ENCODE assay signal across 23 cellular contexts in genomic region chr2:189826039-189826438, GRCh38. TPM values are rescaled to one million over a fixed set of nuclear protein-coding genes. Genes with fewer than 3 reads are reported as not detected.
DNase-seq lines count a peak whose midpoint lies in the region; ATAC-seq, FAIRE-seq and TF ChIP-seq lines count a peak whose summit lies in the region.
"Had no signal": no experiment of that assay in that cellular context is flagged by ENCODE, and none has a peak within 500 bp of the region (broad histone marks: within the 10 kb centered on the region; RNA-seq: fewer than 3 reads in every experiment).

No MANE protein-coding gene starts in this region.

- no peak overlapping the region for H3T11ph ChIP-seq in H9 (ENCODE audit: low read length)

- no peak for ATAC-seq in GM23338
- no peak for ATAC-seq in activated T-helper 17 cell treated with anti-CD3 and anti-CD28 coated beads, Interleukin-2, amount 50 U/mL, for 72 hours (replicated peaks)
- ATAC-seq in effector memory CD8-positive, alpha-beta T cell (replicated peaks), result no peak
- no peak for ATAC-seq in T-cell (replicated peaks in 1 of 4)
- ATAC-seq: A549, GM12878 had no signal

- H2AFZ ChIP-seq in GM23338, result no peak overlapping the region
- H2AFZ ChIP-seq in H9 (ENCODE audit: low read length), result no peak overlapping the region
- H2AFZ ChIP-seq in H1 (ENCODE audit: low read length), result no peak overlapping the region
- H2AFZ ChIP-seq in neuronal stem cell (ENCODE audit: low read length), result no peak overlapping the region

- H3K18ac ChIP-seq in H9 (ENCODE audit: insufficient read length, low read depth, low read length) (no peak overlapping the region), H1 (ENCODE audit: extremely low read depth, low read length) (no peak overlapping the region), neuronal stem cell (ENCODE audit: low read length) (no peak overlapping the region)

- H3K4ac ChIP-seq in H9 (ENCODE audit: low read depth, low read length), result no peak overlapping the region
- no peak overlapping the region for H3K4ac ChIP-seq in H1 (replicated peaks; ENCODE audit: insufficient read length, low read depth, low read length)
- no peak overlapping the region for H3K4ac ChIP-seq in neuronal stem cell (ENCODE audit: low read length)

- H4K5ac ChIP-seq in H9 (ENCODE audit: insufficient read length, low read depth, low read length) (no peak overlapping the region), H1 (ENCODE audit: insufficient read length, low read depth, low read length) (no peak overlapping the region)

- H2BK120ac ChIP-seq in H9 (ENCODE audit: low read depth, low read length, poor library complexity, severe bottlenecking) (no peak overlapping the region), H1 (replicated peaks; ENCODE audit: low read depth, low read length) (no peak overlapping the region), neuronal stem cell (ENCODE audit: low read depth, low read length) (no peak overlapping the region)

- no peaks in the 10 kb centered on the region for H3K9me3 ChIP-seq in H9 (ENCODE audit: control insufficient read depth, low read depth, low read length)
- H3K9me3 ChIP-seq in H1 (ENCODE audit: insufficient read depth in 2 of 2, low read depth in 1 of 2, low read length in 1 of 2), result no peaks in the 10 kb centered on the region
- no peaks in the 10 kb centered on the region for H3K9me3 ChIP-seq in neuronal stem cell (replicated peaks in 1 of 2; ENCODE audit: control insufficient read depth in 2 of 2, insufficient read depth in 1 of 2, low read depth in 1 of 2, low read length in 2 of 2)
- H3K9me3 ChIP-seq: A549; BE2C; BLaER1 treated with 17β-estradiol and CSF1 and Interleukin-3, amounts not matched to agents 10 nM and 100 nM had no signal

- H3K23me2 ChIP-seq in H9 (ENCODE audit: insufficient read length, low read depth, low read length, poor library complexity, severe bottlenecking) (no peaks in the 10 kb centered on the region), H1 (ENCODE audit: low read depth, low read length) (no peaks in the 10 kb centered on the region; the same call in 1 of the 2 replicates)

- POLR2A ChIA-PET in H1 (lab: Charles Lee; ENCODE audit: partially characterized antibody), result interaction anchor here (1.4 kb wide), 1 partner anchor 42 kb away, joined by 3 read pairs; the partner anchor contains the start of gene ORMDL1
- POLR2A ChIA-PET in T-cell (lab: Charles Lee), result interaction anchor here in 1 of 2 donors (0.6 kb wide), 1 partner anchor 532 kb away, joined by 3 read pairs; no protein-coding TSS in a partner anchor

- no peak overlapping the region for H3K9ac ChIP-seq in H9 (ENCODE audit: extremely low read depth, insufficient read length, low read length)
- no peak overlapping the region for H3K9ac ChIP-seq in H1 (replicated peaks in 1 of 4; ENCODE audit: extremely low read depth in 1 of 4, low read depth in 3 of 4, low read length in 3 of 4)
- no peak overlapping the region for H3K9ac ChIP-seq in neuronal stem cell (ENCODE audit: low read depth, low read length, poor library complexity)
- H3K9ac ChIP-seq: BLaER1 treated with 17β-estradiol and CSF1 and Interleukin-3, amounts not matched to agents 10 nM and 100 nM had no signal

- DNase-seq in GM23338 (ENCODE audit: low spot score), result no peak
- DNase-seq in H9, result no peak
- no peak for DNase-seq in H1 (ENCODE audit: low read depth in 1 of 2, low spot score in 2 of 2)
- peak; percentile 54 for DNase-seq in neuronal stem cell (ENCODE audit: low spot score)
- DNase-seq in effector memory CD8-positive, alpha-beta T cell, result no peak
- DNase-seq in T-cell, result no peak
- DNase-seq: 8988T; ACHN; AML-193; BE2C; CD4-positive, alpha-beta T cell; CD8-positive, alpha-beta memory T cell; DMS 273 treated with DMSO at 0.1 percent for 48 hours; DMS79; EL; GDM1; HCEC 1CT had no signal

- no peaks in the 10 kb centered on the region for H3F3A ChIP-seq in GM23338 (replicated peaks; ENCODE audit: low read depth)

- H3K27me3 Mint-ChIP-seq in GM23338 (ENCODE audit: insufficient read depth, low read depth, poor library complexity) (no peaks in the 10 kb centered on the region), H9 (ENCODE audit: low read depth) (no peaks in the 10 kb centered on the region), T-cell (no peaks in the 10 kb centered on the region)
- H3K27me3 Mint-ChIP-seq in activated T-helper 17 cell treated with anti-CD3 and anti-CD28 coated beads, Interleukin-2, amount 50 U/mL, for 72 hours, result no peaks in the 10 kb centered on the region
- no peaks in the 10 kb centered on the region for H3K27me3 Mint-ChIP-seq in effector memory CD8-positive, alpha-beta T cell
- H3K27me3 Mint-ChIP-seq: CD4-positive, alpha-beta T cell; CD8-positive, alpha-beta memory T cell had no signal

- CTCF ChIA-PET in H1 (lab: Charles Lee; ENCODE audit: partially characterized antibody) (interaction anchor here (1.4 kb wide), 1 partner anchor 11 kb away, joined by 5 read pairs; no protein-coding TSS in a partner anchor), T-cell (lab: Charles Lee) (no interaction called here)

- H2BK15ac ChIP-seq in H9 (ENCODE audit: low read depth, low read length) (no peak overlapping the region), H1 (ENCODE audit: low read length) (no peak overlapping the region), neuronal stem cell (ENCODE audit: low read length) (no peak overlapping the region)

- H2BK12ac ChIP-seq in H9 (ENCODE audit: insufficient read length, low read depth, low read length) (no peak overlapping the region), H1 (ENCODE audit: low read depth, low read length) (no peak overlapping the region), neuronal stem cell (ENCODE audit: low read length) (no peak overlapping the region)

- H3K27ac Mint-ChIP-seq in GM23338 (no peak overlapping the region), H9 (peak overlapping the region in 2 of 3 experiments; percentile 67 to 74; a peak in 2 of 7 replicates), T-cell (no peak overlapping the region)
- no peak overlapping the region for H3K27ac Mint-ChIP-seq in activated T-helper 17 cell treated with anti-CD3 and anti-CD28 coated beads, Interleukin-2, amount 50 U/mL, for 72 hours
- no peak overlapping the region for H3K27ac Mint-ChIP-seq in effector memory CD8-positive, alpha-beta T cell
- H3K27ac Mint-ChIP-seq: CD4-positive, alpha-beta T cell; CD8-positive, alpha-beta memory T cell had no signal

- H2BK20ac ChIP-seq in H9 (ENCODE audit: low read depth, low read length, poor library complexity, severe bottlenecking) (no peak overlapping the region), H1 (ENCODE audit: low read length) (no peak overlapping the region)

- no peak for TF ChIP-seq RAD21 in H1 (IDR thresholded peaks at IDR 0.05 in 1 of 2, conservative IDR thresholded peaks at IDR 0.05 in 1 of 2; ENCODE audit: low read depth in 2 of 2, low read length in 2 of 2)

- no peak overlapping the region for H3K4me3 ChIP-seq in GM23338
- no peak overlapping the region for H3K4me3 ChIP-seq in H1 (ENCODE audit: extremely low read depth in 1 of 4, insufficient read depth in 2 of 4, low read depth in 3 of 4, low read length in 4 of 4)
- no peak overlapping the region for H3K4me3 ChIP-seq in neuronal stem cell (ENCODE audit: low read length in 2 of 2)
- H3K4me3 ChIP-seq: A549; BLaER1 treated with 17β-estradiol and CSF1 and Interleukin-3, amounts not matched to agents 10 nM and 100 nM; GM12878 had no signal

- H3K27ac ChIP-seq in GM23338 (ENCODE audit: low read depth) (0 out of 2 replicates have a peak overlapping the region, but pooled peaks have one; percentile 9), H9 (ENCODE audit: insufficient read length, low read depth, low read length) (no peak overlapping the region), H1 (ENCODE audit: low read depth, low read length) (no peak overlapping the region), neuronal stem cell (replicated peaks; ENCODE audit: low read length) (peak overlapping the region; percentile 53)
- H3K27ac ChIP-seq: A549; BLaER1 treated with 17β-estradiol and CSF1 and Interleukin-3, amounts not matched to agents 10 nM and 100 nM had no signal

- H3K4me1 ChIP-seq in GM23338 (ENCODE audit: insufficient read depth) (no peaks in the 10 kb centered on the region), H9 (ENCODE audit: insufficient read depth, low read length) (no peaks in the 10 kb centered on the region), H1 (replicated peaks in 1 of 4; ENCODE audit: control insufficient read depth in 3 of 4, insufficient read depth in 4 of 4, low read length in 3 of 4) (peaks cover 0 to 9% (median 2%) of the 10 kb centered on the region in 4 experiments; a peak in 2 of 7 replicates), neuronal stem cell (ENCODE audit: control insufficient read depth in 2 of 2, insufficient read depth in 1 of 2, low read depth in 1 of 2, low read length in 2 of 2) (peaks cover 0 to 2% of the 10 kb centered on the region in 2 donors)
- H3K4me1 ChIP-seq: BE2C; BLaER1 treated with 17β-estradiol and CSF1 and Interleukin-3, amounts not matched to agents 10 nM and 100 nM had no signal

- H4K91ac ChIP-seq in H9 (ENCODE audit: insufficient read length, low read depth, low read length) (no peak overlapping the region), H1 (replicated peaks; ENCODE audit: insufficient read length, low read length) (no peak overlapping the region), neuronal stem cell (ENCODE audit: low read depth, low read length, poor library complexity) (no peak overlapping the region)

- peak; percentile 75 for FAIRE-seq in H1 (lab: Jason Lieb, UNC)
- FAIRE-seq: A549, D721Med, GM12878 had no signal

- H3K27me3 ChIP-seq in GM23338 (ENCODE audit: insufficient read depth) (no peaks in the 10 kb centered on the region), H9 (ENCODE audit: insufficient read depth, low read length) (no peaks in the 10 kb centered on the region), H1 (replicated peaks in 1 of 4; ENCODE audit: control insufficient read depth in 3 of 4, extremely low read depth in 1 of 4, insufficient read depth in 3 of 4, low read length in 3 of 4) (no peaks in the 10 kb centered on the region), neuronal stem cell (ENCODE audit: control insufficient read depth in 3 of 3, insufficient read depth in 3 of 3, low read depth in 1 of 3, low read length in 3 of 3) (no peaks in the 10 kb centered on the region)
- H3K27me3 ChIP-seq: BE2C; BLaER1 treated with 17β-estradiol and CSF1 and Interleukin-3, amounts not matched to agents 10 nM and 100 nM had no signal

- H3K79me1 ChIP-seq in H9 (ENCODE audit: insufficient read depth, low read depth, low read length, poor library complexity, severe bottlenecking) (no peaks in the 10 kb centered on the region), H1 (ENCODE audit: low read depth, low read length) (no peaks in the 10 kb centered on the region), neuronal stem cell (ENCODE audit: low read depth, low read length) (no peaks in the 10 kb centered on the region)

- H3K9me2 ChIP-seq in GM23338 (ENCODE audit: insufficient read depth), result no peaks in the 10 kb centered on the region

- H2AK5ac ChIP-seq in H9 (ENCODE audit: insufficient read length, low read length), result no peak overlapping the region
- no peak overlapping the region for H2AK5ac ChIP-seq in H1 (ENCODE audit: low read depth, low read length)
- no peak overlapping the region for H2AK5ac ChIP-seq in neuronal stem cell (ENCODE audit: low read depth, low read length)

- no peak overlapping the region for H2BK5ac ChIP-seq in H9 (ENCODE audit: insufficient read length, low read length)
- no peak overlapping the region for H2BK5ac ChIP-seq in H1 (ENCODE audit: low read depth, low read length)
- H2BK5ac ChIP-seq in neuronal stem cell (ENCODE audit: low read length), result no peak overlapping the region

- no peak overlapping the region for H4K8ac ChIP-seq in H9 (replicated peaks; ENCODE audit: insufficient read length, low read depth, low read length)
- H4K8ac ChIP-seq in H1 (ENCODE audit: extremely low read depth, insufficient read depth, low read length), result no peak overlapping the region
- no peak overlapping the region for H4K8ac ChIP-seq in neuronal stem cell (ENCODE audit: low read depth, low read length)

- H3K4me3 Mint-ChIP-seq in GM23338 (no peak overlapping the region), H9 (no peak overlapping the region), T-cell (no peak overlapping the region)
- no peak overlapping the region for H3K4me3 Mint-ChIP-seq in activated T-helper 17 cell treated with anti-CD3 and anti-CD28 coated beads, Interleukin-2, amount 50 U/mL, for 72 hours
- no peak overlapping the region for H3K4me3 Mint-ChIP-seq in effector memory CD8-positive, alpha-beta T cell
- H3K4me3 Mint-ChIP-seq: CD14-positive monocyte; CD4-positive, alpha-beta T cell; CD8-positive, alpha-beta memory T cell had no signal

- H3K79me2 ChIP-seq in GM23338 (replicated peaks; ENCODE audit: insufficient read depth) (0 out of 2 replicates have a peak, but pooled peaks cover 18% of the 10 kb centered on the region), H9 (ENCODE audit: insufficient read depth, low read length) (no peaks in the 10 kb centered on the region), H1 (ENCODE audit: control insufficient read depth in 1 of 2, insufficient read depth in 2 of 2, low read length in 2 of 2) (peaks cover 0 to 35% of the 10 kb centered on the region in 2 experiments; a peak in 2 of 4 replicates)

- H3K4me2 ChIP-seq in GM23338 (no peak overlapping the region), H9 (ENCODE audit: insufficient read depth, insufficient read length, low read length) (no peak overlapping the region), H1 (ENCODE audit: insufficient read depth in 1 of 2, low read depth in 2 of 2, low read length in 2 of 2) (peak overlapping the region in 1 of 2 experiments; percentile 3; a peak in 1 of 4 replicates), neuronal stem cell (ENCODE audit: insufficient read depth, low read length, poor library complexity, severe bottlenecking) (no peak overlapping the region)
- H3K4me2 ChIP-seq: A549; BLaER1 treated with 17β-estradiol and CSF1 and Interleukin-3, amounts not matched to agents 10 nM and 100 nM had no signal

- H4K20me1 ChIP-seq in GM23338 (replicated peaks; ENCODE audit: insufficient read depth) (no peaks in the 10 kb centered on the region; the same call in 1 of the 2 replicates), H9 (ENCODE audit: control insufficient read depth, insufficient read depth, insufficient read length) (no peaks in the 10 kb centered on the region), H1 (replicated peaks in 1 of 2; ENCODE audit: control insufficient read depth in 1 of 2, insufficient read depth in 2 of 2, low read length in 2 of 2) (peaks cover 0 to 4% of the 10 kb centered on the region in 2 experiments)

- H3K36me3 ChIP-seq in GM23338 (ENCODE audit: insufficient read depth) (no peaks in the 10 kb centered on the region), H1 (ENCODE audit: control insufficient read depth in 2 of 4, insufficient read depth in 4 of 4, low read length in 3 of 4) (peaks cover 0 to 4% (median 2%) of the 10 kb centered on the region in 4 experiments; a peak in 2 of 8 replicates), neuronal stem cell (replicated peaks in 1 of 2; ENCODE audit: control insufficient read depth in 2 of 2, insufficient read depth in 2 of 2, low read length in 2 of 2) (peaks cover 3 to 55% of the 10 kb centered on the region in 2 donors)
- H3K36me3 ChIP-seq: BE2C had no signal

- H3K56ac ChIP-seq in H9 (ENCODE audit: insufficient read length, low read depth, low read length) (no peak overlapping the region), H1 (replicated peaks; ENCODE audit: insufficient read length, low read depth, low read length) (no peak overlapping the region)

- WGBS in H9 (ENCODE audit: extremely low coverage, insufficient read length, low lambda C conversion rate), result no CpG with 5 or more reads among the region's 5 CpGs
- WGBS in H1 (ENCODE audit: extremely low coverage in 1 of 2, insufficient coverage in 1 of 2, insufficient read length in 1 of 2, insufficient replicate concordance in 2 of 2, low coverage in 1 of 2, low lambda C conversion rate in 2 of 2, missing lambda C conversion rate in 1 of 2), 2 experiments, result 66% methylated on average over 5 of the region's 5 CpGs; no CpG with 5 or more reads in 1 of the 2 experiments
- no CpG with 5 or more reads among the region's 5 CpGs for WGBS in neuronal stem cell (ENCODE audit: extremely low coverage in 2 of 2, insufficient read length in 2 of 2, insufficient replicate concordance in 1 of 2), 2 donors

- H3K36me3 Mint-ChIP-seq in GM23338 (ENCODE audit: low read depth), result no peaks in the 10 kb centered on the region; the same call in 1 of the 3 replicates
- peaks cover 0 to 10% (median 6%) of the 10 kb centered on the region in 3 experiments; a peak in 3 of 7 replicates for H3K36me3 Mint-ChIP-seq in H9 (ENCODE audit: insufficient read depth in 1 of 3, low read depth in 3 of 3)
- H3K36me3 Mint-ChIP-seq in activated T-helper 17 cell treated with anti-CD3 and anti-CD28 coated beads, Interleukin-2, amount 50 U/mL, for 72 hours (ENCODE audit: low read depth), result peaks cover 50% of the 10 kb centered on the region
- peaks cover 10% of the 10 kb centered on the region for H3K36me3 Mint-ChIP-seq in effector memory CD8-positive, alpha-beta T cell (ENCODE audit: insufficient read depth)
- peaks cover 23% of the 10 kb centered on the region for H3K36me3 Mint-ChIP-seq in T-cell

- H3K14ac ChIP-seq in H9 (ENCODE audit: insufficient read depth, low read length), result no peak overlapping the region
- no peak overlapping the region for H3K14ac ChIP-seq in H1 (ENCODE audit: insufficient read length)
- H3K14ac ChIP-seq in neuronal stem cell (ENCODE audit: low read length), result no peak overlapping the region

- TF ChIP-seq CTCF in GM23338 (conservative IDR thresholded peaks at IDR 0.05; ENCODE audit: low read depth in 2 of 2) (no peak), H9 (conservative IDR thresholded peaks at IDR 0.05) (no peak), H1 (IDR thresholded peaks at IDR 0.05; ENCODE audit: control extremely low read depth in 1 of 3, insufficient read depth in 1 of 3, low read depth in 1 of 3, low read length in 3 of 3) (no peak)

- no peak for TF ChIP-seq EP300 in H1 (IDR thresholded peaks at IDR 0.05; ENCODE audit: borderline replicate concordance in 1 of 2, low read depth in 2 of 2, low read length in 2 of 2)

- H3K23ac ChIP-seq in H9 (ENCODE audit: insufficient read length, low read depth, low read length), result no peak overlapping the region
- no peak overlapping the region for H3K23ac ChIP-seq in H1 (ENCODE audit: insufficient read length)
- H3K23ac ChIP-seq in neuronal stem cell (ENCODE audit: low read depth, low read length, poor library complexity), result no peak overlapping the region

- peaks cover 10% of the 10 kb centered on the region for H3K4me1 Mint-ChIP-seq in GM23338
- H3K4me1 Mint-ChIP-seq in H9, result peaks cover 6 to 11% of the 10 kb centered on the region in 2 experiments
- peaks cover 22% of the 10 kb centered on the region for H3K4me1 Mint-ChIP-seq in activated T-helper 17 cell treated with anti-CD3 and anti-CD28 coated beads, Interleukin-2, amount 50 U/mL, for 72 hours
- no peaks in the 10 kb centered on the region for H3K4me1 Mint-ChIP-seq in effector memory CD8-positive, alpha-beta T cell (ENCODE audit: low read depth in 2 of 2)
- H3K4me1 Mint-ChIP-seq in T-cell, result no peaks in the 10 kb centered on the region
- H3K4me1 Mint-ChIP-seq: CD14-positive monocyte had no signal

- TF ChIP-seq POLR2A in H1 (IDR thresholded peaks at IDR 0.05; ENCODE audit: control extremely low read depth in 1 of 2, low read depth in 2 of 2, low read length in 2 of 2), result no peak

- H3K9me3 Mint-ChIP-seq in GM23338, result no peaks in the 10 kb centered on the region
- H3K9me3 Mint-ChIP-seq in H9, result no peaks in the 10 kb centered on the region
- no peaks in the 10 kb centered on the region for H3K9me3 Mint-ChIP-seq in activated T-helper 17 cell treated with anti-CD3 and anti-CD28 coated beads, Interleukin-2, amount 50 U/mL, for 72 hours
- no peaks in the 10 kb centered on the region for H3K9me3 Mint-ChIP-seq in effector memory CD8-positive, alpha-beta T cell
- H3K9me3 Mint-ChIP-seq in T-cell, result no peaks in the 10 kb centered on the region
- H3K9me3 Mint-ChIP-seq: CD4-positive, alpha-beta T cell; CD8-positive, alpha-beta memory T cell had no signal

RNA-seq across cellular contexts. Expression of gene PMS1, which starts 41.8 kb away (rescaled TPM):
- total RNA-seq in GM23338 (2014; rRNA removed; shearing (Covaris generic)), result 53.7 and 57.6 TPM in 2 replicates
- polyA plus RNA-seq in GM23338 (2016; fragmentation: Nextera tagmentation; extraction: Ambion mirVana), result 64.1 and 71.6 TPM in 2 replicates
- total RNA-seq in H9 (2021), result 41.7 and 47.2 TPM in 2 replicates
- total RNA-seq in H1 (2021; fragmentation: NEBNext Ultra II Directional; extraction: Animal tissue kit (Norgen Biotek cat#: 25700)), result 59.3 and 59.7 TPM in 2 replicates
- 10.1 and 13.1 TPM in 2 replicates for polyA plus RNA-seq in H1 (2011; rRNA removed)
- 19.1 TPM for polyA plus RNA-seq in H1 (2011; cell fraction: cytosol; rRNA removed)
- 21.2 TPM for polyA plus RNA-seq in H1 (2011; cell fraction: nucleus; rRNA removed)
- polyA plus RNA-seq in H1 (2012, experiment 1 of 2), result 16.7 to 33.0 TPM (median 20.8 TPM) in 4 replicates
- 3.1 TPM for polyA plus RNA-seq in H1 (2012, experiment 2 of 2)
- 39.6 TPM for polyA plus RNA-seq in H1 (2013, experiment 1 of 2)
- 36.5 TPM for polyA plus RNA-seq in H1 (2013, experiment 2 of 2)
- 27.1 and 53.6 TPM in 2 replicates for polyA minus RNA-seq in H1 (2011; rRNA and poly(A)+ RNA removed)
- polyA minus RNA-seq in H1 (2011; cell fraction: cytosol; rRNA and poly(A)+ RNA removed), result 23.0 TPM
- 58.2 TPM for polyA minus RNA-seq in H1 (2011; cell fraction: nucleus; rRNA and poly(A)+ RNA removed)
- polyA plus RNA-seq in neuronal stem cell (2013, experiment 1 of 2), result 42.0 TPM
- polyA plus RNA-seq in neuronal stem cell (2013, experiment 2 of 2), result 41.4 TPM
- 10 to 100 TPM; 43.7 to 47.2 TPM for total RNA-seq in activated T-helper 17 cell treated with anti-CD3 and anti-CD28 coated beads, Interleukin-2, amount 50 U/mL, for 72 hours
- total RNA-seq in T-cell, result 10 to 100 TPM; 23.1 to 30.9 (median 24.8) TPM

RNA-seq across cellular contexts. Expression of gene ORMDL1, which starts 41.9 kb away (rescaled TPM):
- total RNA-seq in GM23338 (2014; rRNA removed; shearing (Covaris generic)), result 49.0 and 50.5 TPM in 2 replicates
- polyA plus RNA-seq in GM23338 (2016; fragmentation: Nextera tagmentation; extraction: Ambion mirVana) (78.4 and 84.2 TPM in 2 replicates), H1 (2011; rRNA removed) (20.3 and 34.9 TPM in 2 replicates)
- total RNA-seq in H9 (2021) (56.4 and 59.7 TPM in 2 replicates), T-cell (100 to 1,000 TPM; 121 to 161 (median 146) TPM)
- total RNA-seq in H1 (2021; fragmentation: NEBNext Ultra II Directional; extraction: Animal tissue kit (Norgen Biotek cat#: 25700)), result 51.6 and 58.1 TPM in 2 replicates
- 36.4 TPM for polyA plus RNA-seq in H1 (2011; cell fraction: cytosol; rRNA removed)
- 28.7 TPM for polyA plus RNA-seq in H1 (2011; cell fraction: nucleus; rRNA removed)
- polyA plus RNA-seq in H1 (2012, experiment 1 of 2), result 29.4 to 68.5 TPM (median 36.4 TPM) in 4 replicates
- polyA plus RNA-seq in H1 (2012, experiment 2 of 2), result 10.6 TPM
- 83.6 TPM for polyA plus RNA-seq in H1 (2013, experiment 1 of 2)
- 90.9 TPM for polyA plus RNA-seq in H1 (2013, experiment 2 of 2)
- 30.3 and 31.2 TPM in 2 replicates for polyA minus RNA-seq in H1 (2011; rRNA and poly(A)+ RNA removed)
- 19.0 TPM for polyA minus RNA-seq in H1 (2011; cell fraction: cytosol; rRNA and poly(A)+ RNA removed)
- polyA minus RNA-seq in H1 (2011; cell fraction: nucleus; rRNA and poly(A)+ RNA removed), result 46.5 TPM
- polyA plus RNA-seq in neuronal stem cell (2013, experiment 1 of 2), result 72.3 TPM
- 75.0 TPM for polyA plus RNA-seq in neuronal stem cell (2013, experiment 2 of 2)
- 10 to 100 TPM; 69.4 to 84.4 TPM for total RNA-seq in activated T-helper 17 cell treated with anti-CD3 and anti-CD28 coated beads, Interleukin-2, amount 50 U/mL, for 72 hours

Comparison
In these comparisons a context has a peak if more than half of its experiments do, and no peak if none do; other contexts are left out.
1. H3K27ac ChIP-seq: peak in GM23338 (single experiment) and neuronal stem cell (single experiment); none in H9 (single experiment) and H1 (single experiment).
2. H3K27ac Mint-ChIP-seq: peak in H9 (2 of 3); none in GM23338 (single experiment), activated T-helper 17 cell treated with anti-CD3 and anti-CD28 coated beads, Interleukin-2, amount 50 U/mL, for 72 hours (single experiment), effector memory CD8-positive, alpha-beta T cell (0 of 2) and T-cell (0 of 2).